8 cellular contexts compared by ENCODE assay signal in genomic region chr2:25251461-25252273, GRCh38.
DNase-seq lines count a peak whose midpoint lies in the region; ATAC-seq and TF ChIP-seq lines count a peak whose summit lies in the region.

No MANE protein-coding gene starts in this region.

- H3K36me3 Mint-ChIP-seq in immature natural killer cell: peaks cover 0 to under 1% (median 0%) of the 10 kb centered on the region in 3 donors

- intact Hi-C loops in mammary epithelial cell (cut with micrococcal nuclease): no loop called here

- CTCF ChIA-PET in SK-N-SH (lab: Yijun Ruan, JAX): interaction anchor here (1.1 to 5.5 kb wide), 7 partner anchors 12 to 276 kb away, joined by 3 to 47 read pairs (median 4); no protein-coding TSS in a partner anchor
- CTCF ChIA-PET in mammary epithelial cell (lab: Charles Lee; ENCODE audit: low non-redundant PET): no interaction called here

- peak overlapping the region; percentile 96 for H3K9ac ChIP-seq in ES-I3 (ENCODE audit: low read depth, low read length)
- peak overlapping the region; percentile 46 for H3K9ac ChIP-seq in SK-N-SH
- no peak overlapping the region for H3K9ac ChIP-seq in mammary epithelial cell (ENCODE audit: insufficient read depth, low read length)
- H3K9ac ChIP-seq in smooth muscle cell (ENCODE audit: low read depth): peak overlapping the region; percentile 92

- H3K4me1 ChIP-seq in ES-I3 (ENCODE audit: insufficient read depth, low read length) (peaks cover 15% of the 10 kb centered on the region), SK-N-SH (ENCODE audit: control insufficient read depth in 1 of 2, insufficient read depth in 2 of 2, low read depth in 1 of 2, low read length in 1 of 2) (peaks cover 10 to 57% of the 10 kb centered on the region in 2 experiments), mammary epithelial cell (ENCODE audit: insufficient read depth, low read length) (peaks cover 14% of the 10 kb centered on the region), smooth muscle cell (ENCODE audit: low read depth) (peaks cover 26% of the 10 kb centered on the region)

- H3K9me3 ChIP-seq in ES-I3 (ENCODE audit: control insufficient read depth, insufficient read depth, low read length): no peaks in the 10 kb centered on the region
- no peaks in the 10 kb centered on the region for H3K9me3 ChIP-seq in SK-N-SH
- no peaks in the 10 kb centered on the region for H3K9me3 ChIP-seq in mammary epithelial cell (replicated peaks; ENCODE audit: insufficient read depth, low read length)
- H3K9me3 ChIP-seq in smooth muscle cell (replicated peaks; ENCODE audit: low read depth): no peaks in the 10 kb centered on the region

- H3K36me3 ChIP-seq in ES-I3 (ENCODE audit: insufficient read depth, low read length): peaks cover 11% of the 10 kb centered on the region; the same call in 1 of the 2 replicates
- peaks cover 4 to 47% of the 10 kb centered on the region in 2 experiments for H3K36me3 ChIP-seq in SK-N-SH (replicated peaks in 1 of 2; ENCODE audit: control insufficient read depth in 1 of 2, insufficient read depth in 2 of 2, low read length in 1 of 2)
- H3K36me3 ChIP-seq in mammary epithelial cell (ENCODE audit: insufficient read depth, low read length): no peaks in the 10 kb centered on the region
- H3K36me3 ChIP-seq in smooth muscle cell (ENCODE audit: low read depth): no peaks in the 10 kb centered on the region

- TF ChIP-seq EP300 in SK-N-SH (IDR thresholded peaks at IDR 0.05; ENCODE audit: borderline replicate concordance in 1 of 2, low read depth in 1 of 2, low read length in 1 of 2): peak in 1 of 2 experiments; percentile 40; a peak in 1 of 4 replicates

- H3F3A ChIP-seq in SK-N-SH (replicated peaks; ENCODE audit: insufficient read depth) (no peaks in the 10 kb centered on the region), smooth muscle cell (ENCODE audit: low read depth) (no peaks in the 10 kb centered on the region)

- H3K27me3 Mint-ChIP-seq in immature natural killer cell (ENCODE audit: low read depth in 3 of 3): peaks cover 0 to 1% (median 0%) of the 10 kb centered on the region in 3 donors

- peak overlapping the region; percentile 69 for H3K4me2 ChIP-seq in SK-N-SH
- peak overlapping the region; percentile 70 for H3K4me2 ChIP-seq in mammary epithelial cell (ENCODE audit: insufficient read depth, low read depth, low read length)
- peak overlapping the region; percentile 97 for H3K4me2 ChIP-seq in smooth muscle cell

- H3K4me3 ChIP-seq in SK-N-SH (ENCODE audit: low read depth in 2 of 2, low read length in 1 of 2): peak overlapping the region in 1 of 2 experiments; percentile 52; a peak in 2 of 4 replicates
- peak overlapping the region in 1 of 3 experiments; percentile 10 for H3K4me3 ChIP-seq in mammary epithelial cell (replicated peaks in 1 of 3; ENCODE audit: insufficient read depth in 1 of 3, low read depth in 2 of 3, low read length in 3 of 3)
- peak overlapping the region; percentile 63 for H3K4me3 ChIP-seq in smooth muscle cell

- peak overlapping the region; percentile 75 to 83 (median 77) for H3K4me3 Mint-ChIP-seq in immature natural killer cell

- in situ Hi-C loops in mammary epithelial cell (cut with MboI; ENCODE audit: low sequenced_read_pairs in 2 of 2): no loop called here

- no peaks in the 10 kb centered on the region for H3K9me2 ChIP-seq in SK-N-SH

- no peaks in the 10 kb centered on the region for H3K27me3 ChIP-seq in SK-N-SH (ENCODE audit: insufficient read depth)
- H3K27me3 ChIP-seq in mammary epithelial cell (ENCODE audit: insufficient read depth, low read length): no peaks in the 10 kb centered on the region
- no peaks in the 10 kb centered on the region for H3K27me3 ChIP-seq in smooth muscle cell (ENCODE audit: low read depth)

- WGBS in SK-N-SH (ENCODE audit: low lambda C conversion rate): 9% methylated on average over 21 of the region's 50 CpGs
- 20% methylated on average over 10 of the region's 50 CpGs for WGBS in mammary epithelial cell (ENCODE audit: low coverage, missing lambda C conversion rate)
- 3% methylated on average over 38 of the region's 50 CpGs for WGBS in smooth muscle cell (ENCODE audit: low lambda C conversion rate)

- H3K9me3 Mint-ChIP-seq in immature natural killer cell: no peaks in the 10 kb centered on the region

- no peaks in the 10 kb centered on the region for H4K20me1 ChIP-seq in SK-N-SH (ENCODE audit: insufficient read depth)
- no peaks in the 10 kb centered on the region for H4K20me1 ChIP-seq in mammary epithelial cell (ENCODE audit: insufficient read depth, low read length)
- peaks cover 12% of the 10 kb centered on the region for H4K20me1 ChIP-seq in smooth muscle cell (ENCODE audit: low read depth)

- peak overlapping the region in 1 of 2 experiments; percentile 96; a peak in 2 of 4 replicates for H3K27ac ChIP-seq in SK-N-SH (ENCODE audit: low read depth in 2 of 2, low read length in 1 of 2)
- no peak overlapping the region for H3K27ac ChIP-seq in mammary epithelial cell (ENCODE audit: insufficient read depth, low read depth, low read length)
- peak overlapping the region; percentile 79 for H3K27ac ChIP-seq in smooth muscle cell (ENCODE audit: low read depth)

- dilution Hi-C loops in mammary epithelial cell (cut with HindIII; ENCODE audit: low sequenced_read_pairs): loop anchor here (5.0 kb wide), 1 partner anchor 44 kb away; no protein-coding TSS in a partner anchor

- H2AFZ ChIP-seq in SK-N-SH (ENCODE audit: low read depth) (peak overlapping the region; percentile 65; the same call in 1 of the 2 replicates), mammary epithelial cell (ENCODE audit: low read depth, low read length) (peak overlapping the region; percentile 81), smooth muscle cell (ENCODE audit: low read depth) (no peak overlapping the region)

- no peaks in the 10 kb centered on the region for H3K79me2 ChIP-seq in SK-N-SH (ENCODE audit: insufficient read depth)
- H3K79me2 ChIP-seq in mammary epithelial cell (ENCODE audit: insufficient read depth, low read length): no peaks in the 10 kb centered on the region
- peaks cover 16% of the 10 kb centered on the region for H3K79me2 ChIP-seq in smooth muscle cell (ENCODE audit: low read depth)

- DNase-seq in SK-N-SH (peak; percentile 84), mammary epithelial cell (peak; percentile 27), immature natural killer cell (peak; percentile 46 to 49 (median 49)), smooth muscle cell (lab: John Stamatoyannopoulos, UW; ENCODE audit: unreplicated experiment) (no peak), NCI-H128 (lab: John Stamatoyannopoulos, UW; ENCODE audit: unreplicated experiment) (no peak)

- peaks cover 24 to 35% of the 10 kb centered on the region in 2 donors for H3K4me1 Mint-ChIP-seq in immature natural killer cell

- no peak; the same call in 1 of the 2 replicates for TF ChIP-seq RAD21 in SK-N-SH (IDR thresholded peaks at IDR 0.05; ENCODE audit: low read length)

- peak overlapping the region in 4 of 6 donors; percentile 16 to 76 (median 62) for H3K27ac Mint-ChIP-seq in immature natural killer cell

- POLR2A ChIA-PET in SK-N-SH (lab: Yijun Ruan, JAX): interaction anchor here (0.5 to 2.2 kb wide), 13 partner anchors 13 to 89 kb away, joined by 3 to 14 read pairs (median 3); no protein-coding TSS in a partner anchor

- BruUV-seq in mammary epithelial cell (replicated peaks; lab: Mats Ljungman, UMichigan): no TSS peak

- ATAC-seq in HG03045 (IDR thresholded peaks at IDR 0.05; ENCODE audit: unreplicated experiment): peak; percentile 32
- ATAC-seq in GM18873 (IDR thresholded peaks at IDR 0.05; ENCODE audit: low FRiP score, unreplicated experiment): no peak

- TF ChIP-seq CTCF in SK-N-SH (IDR thresholded peaks at IDR 0.05) (no peak), mammary epithelial cell (conservative IDR thresholded peaks at IDR 0.05 in 1 of 2, IDR thresholded peaks at IDR 0.05 in 1 of 2; ENCODE audit: extremely low read depth in 1 of 2, insufficient read depth in 1 of 2, low read depth in 1 of 2, low read length in 2 of 2) (no peak), smooth muscle cell (IDR thresholded peaks at IDR 0.05; ENCODE audit: borderline replicate concordance, insufficient read depth, poor library complexity, severe bottlenecking) (no peak)

TF ChIP-seq in SK-N-SH, 30 proteins besides CTCF, POLR2A, EP300 and RAD21:
- TF ChIP-seq MXI1 (IDR thresholded peaks at IDR 0.05; ENCODE audit: low read depth, low read length) (peak; percentile 78), SIN3A (IDR thresholded peaks at IDR 0.05; ENCODE audit: borderline replicate concordance, low read depth, low read length) (peak; percentile 55; the same call in 1 of the 2 replicates), MAX (IDR thresholded peaks at IDR 0.05; ENCODE audit: low read depth) (peak; percentile 83), POLR2AphosphoS5 (IDR thresholded peaks at IDR 0.05; ENCODE audit: low read depth, low read length) (no peak; the same call in none of the 2 replicates)

Comparison
In these comparisons a context has a peak if more than half of its experiments do, and no peak if none do; other contexts are left out.
1. DNase-seq: peak in SK-N-SH (single experiment), mammary epithelial cell (single experiment) and immature natural killer cell (3 of 3); none in smooth muscle cell (single experiment) and NCI-H128 (single experiment).
2. Peak in every context shown above with its lines, with median percentiles within 50 percentile points of each other: H3K4me2 ChIP-seq.